In genomic region chr22:20957118-20957690, GRCh38 we compare ENCODE assay signal across 1 cellular context.
TF ChIP-seq lines count a peak whose summit lies in the region.

No MANE protein-coding gene starts in this region.

TF ChIP-seq in HepG2, 621 proteins besides CTCF, POLR2A, EP300 and RAD21 (continued from another document and continues in another):
- TF ChIP-seq ZMAT5 (CRISPR knock-in tag; IDR thresholded peaks at IDR 0.05; ENCODE audit: borderline replicate concordance, low read depth) (no peak), ZNF263 (CRISPR knock-in tag; IDR thresholded peaks at IDR 0.05) (no peak), CREBL2 (CRISPR knock-in tag; IDR thresholded peaks at IDR 0.05; ENCODE audit: borderline replicate concordance) (no peak), MEIS2 (CRISPR knock-in tag; IDR thresholded peaks at IDR 0.05) (0 out of 2 replicates have a peak, but pooled peaks have one; percentile 40), BCL6 (CRISPR knock-in tag; IDR thresholded peaks at IDR 0.05) (no peak), ZNF672 (CRISPR knock-in tag; IDR thresholded peaks at IDR 0.05) (no peak), ZNF550 (CRISPR knock-in tag; IDR thresholded peaks at IDR 0.05; ENCODE audit: borderline replicate concordance) (no peak), HOXA9 (CRISPR knock-in tag; IDR thresholded peaks at IDR 0.05; ENCODE audit: borderline replicate concordance) (peak; percentile 51; the same call in 1 of the 2 replicates), ZNF276 (CRISPR knock-in tag; IDR thresholded peaks at IDR 0.05; ENCODE audit: low read depth) (no peak), ATM (IDR thresholded peaks at IDR 0.05; ENCODE audit: borderline replicate concordance) (no peak), POGK (CRISPR knock-in tag; conservative IDR thresholded peaks at IDR 0.05) (0 out of 2 replicates have a peak, but pooled peaks have one; percentile 60), ZNF710 (CRISPR knock-in tag; IDR thresholded peaks at IDR 0.05; ENCODE audit: borderline replicate concordance) (no peak), ZNF75D (CRISPR knock-in tag; IDR thresholded peaks at IDR 0.05; ENCODE audit: borderline replicate concordance) (no peak), HOXA3 (CRISPR knock-in tag; IDR thresholded peaks at IDR 0.05) (no peak; the same call in 1 of the 2 replicates), BRF2 (CRISPR knock-in tag; IDR thresholded peaks at IDR 0.05) (peak; percentile 30; the same call in 1 of the 2 replicates), ZHX2 (IDR thresholded peaks at IDR 0.05; ENCODE audit: low read depth) (no peak), ZHX2 (CRISPR knock-in tag; IDR thresholded peaks at IDR 0.05; ENCODE audit: borderline replicate concordance) (0 out of 2 replicates have a peak, but pooled peaks have one; percentile 37), KDM5B (CRISPR knock-in tag; IDR thresholded peaks at IDR 0.05; ENCODE audit: borderline replicate concordance) (peak; percentile 64; the same call in 1 of the 2 replicates), ATAD3A (CRISPR knock-in tag; IDR thresholded peaks at IDR 0.05) (no peak), ZNF235 (CRISPR knock-in tag; IDR thresholded peaks at IDR 0.05; ENCODE audit: borderline replicate concordance) (no peak), ETV5 (CRISPR knock-in tag; IDR thresholded peaks at IDR 0.05; ENCODE audit: borderline replicate concordance) (0 out of 2 replicates have a peak, but pooled peaks have one; percentile 10), NFE2 (CRISPR knock-in tag; IDR thresholded peaks at IDR 0.05) (no peak), EEA1 (CRISPR knock-in tag; IDR thresholded peaks at IDR 0.05; ENCODE audit: borderline replicate concordance) (peak; percentile 66; the same call in 1 of the 2 replicates), JDP2 (CRISPR knock-in tag; IDR thresholded peaks at IDR 0.05; ENCODE audit: borderline replicate concordance) (no peak), DMAP1 (CRISPR knock-in tag; IDR thresholded peaks at IDR 0.05) (peak; percentile 3; the same call in 1 of the 2 replicates), ZNF629 (CRISPR knock-in tag; conservative IDR thresholded peaks at IDR 0.05) (no peak), ZSCAN25 (CRISPR knock-in tag; IDR thresholded peaks at IDR 0.05) (no peak), PBX3 (CRISPR knock-in tag; IDR thresholded peaks at IDR 0.05; ENCODE audit: borderline replicate concordance) (no peak), DMTF1 (CRISPR knock-in tag; IDR thresholded peaks at IDR 0.05) (no peak), ZNF121 (CRISPR knock-in tag; IDR thresholded peaks at IDR 0.05) (no peak), KDM4B (CRISPR knock-in tag; IDR thresholded peaks at IDR 0.05) (no peak), ZNF639 (CRISPR knock-in tag; conservative IDR thresholded peaks at IDR 0.05) (no peak), KAT2B (IDR thresholded peaks at IDR 0.05; ENCODE audit: borderline replicate concordance, low read depth, low read length) (no peak), NR2F2 (IDR thresholded peaks at IDR 0.05; ENCODE audit: borderline replicate concordance, low read depth) (no peak), ZNF18 (CRISPR knock-in tag; IDR thresholded peaks at IDR 0.05; ENCODE audit: insufficient replicate concordance) (no peak), ZNF160 (CRISPR knock-in tag; IDR thresholded peaks at IDR 0.05) (peak; percentile 68; the same call in 1 of the 2 replicates), NR0B2 (CRISPR knock-in tag; IDR thresholded peaks at IDR 0.05) (no peak; the same call in 1 of the 2 replicates)
